13 cellular contexts compared by ENCODE assay signal in the genomic region with DNA sequence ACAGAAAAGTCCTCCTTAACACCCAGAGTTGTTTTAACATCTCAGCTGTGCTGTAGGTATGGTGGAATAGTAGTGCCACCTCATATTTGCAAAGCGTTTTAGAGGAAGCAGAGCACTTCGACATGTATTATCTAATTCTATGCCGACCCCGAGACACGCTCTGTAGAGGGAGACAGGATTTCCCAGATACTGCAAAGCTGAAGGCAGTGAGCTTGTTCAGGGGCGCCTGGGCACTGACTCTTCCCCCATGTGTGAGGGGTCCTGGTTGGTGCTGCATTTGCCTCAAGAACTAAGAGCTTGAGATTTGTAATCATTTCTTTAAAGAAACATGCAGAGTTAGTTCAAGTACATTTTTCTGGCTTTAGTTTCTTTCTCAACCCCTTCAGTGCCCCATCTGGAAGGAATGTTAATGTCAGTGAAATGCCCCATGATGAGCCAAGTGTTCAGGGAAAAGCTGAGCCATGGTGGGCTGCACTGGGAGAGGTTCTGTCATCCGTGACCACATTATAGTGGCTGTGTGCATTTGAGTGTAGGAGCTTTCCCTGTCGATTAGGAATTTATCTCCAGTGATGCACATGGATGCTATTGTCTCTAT.
A peak's percentile ranks its signal among the peaks of the same experiment; 100 is the strongest.
DNase-seq lines count a peak whose midpoint lies in the region; TF ChIP-seq lines count a peak whose summit lies in the region.
"Had no signal": no experiment of that assay in that cellular context is flagged by ENCODE, and none has a peak within 500 bp of the region (broad histone marks: within the 10 kb centered on the region; RNA-seq: fewer than 3 reads in every experiment).

No MANE protein-coding gene starts in this region.

- TF ChIP-seq CTCF in fibroblast of lung (conservative IDR thresholded peaks at IDR 0.05 in 1 of 2, IDR thresholded peaks at IDR 0.05 in 1 of 2; ENCODE audit: low read depth in 1 of 2, low read length in 2 of 2) (peak; percentile 24 to 30), nephron progenitor cell (IDR thresholded peaks at IDR 0.05) (peak; percentile 11)

- H3K9ac ChIP-seq in fibroblast of lung (ENCODE audit: insufficient read depth, low read length): no peak overlapping the region

- H3K4me3 Mint-ChIP-seq in nephron progenitor cell: no peak overlapping the region
- H3K4me3 Mint-ChIP-seq: dendritic cell treated with granulocyte-macrophage colony-stimulating factor and Interleukin-4, amounts not matched to agents 40 ng/mL and 50 ng/mL, for 4 days had no signal

- peaks cover 11% of the 10 kb centered on the region for H3K9me3 Mint-ChIP-seq in nephron progenitor cell
- H3K9me3 Mint-ChIP-seq: dendritic cell treated with granulocyte-macrophage colony-stimulating factor and Interleukin-4, amounts not matched to agents 40 ng/mL and 50 ng/mL, for 4 days had no signal

- H3K27me3 Mint-ChIP-seq in nephron progenitor cell (ENCODE audit: low read depth, poor library complexity): peaks cover 5% of the 10 kb centered on the region
- H3K27me3 Mint-ChIP-seq: dendritic cell treated with granulocyte-macrophage colony-stimulating factor and Interleukin-4, amounts not matched to agents 40 ng/mL and 50 ng/mL, for 4 days had no signal

- no peaks in the 10 kb centered on the region for H4K20me1 ChIP-seq in fibroblast of lung (ENCODE audit: control insufficient read depth, extremely low read depth, insufficient read depth, low read length)

- no peaks in the 10 kb centered on the region for H3K36me3 ChIP-seq in fibroblast of lung (ENCODE audit: control insufficient read depth, insufficient read depth, low read length)
- H3K36me3 ChIP-seq: sigmoid colon had no signal

- H3K4me3 ChIP-seq in fibroblast of lung (replicated peaks in 1 of 4; ENCODE audit: control extremely low read depth in 1 of 4, insufficient read depth in 1 of 4, low read depth in 3 of 4, low read length in 4 of 4): no peak overlapping the region
- H3K4me3 ChIP-seq: sigmoid colon had no signal

- H3K9me3 ChIP-seq in fibroblast of lung (ENCODE audit: control insufficient read depth, insufficient read depth, low read depth, low read length): no peaks in the 10 kb centered on the region
- H3K9me3 ChIP-seq: sigmoid colon had no signal

- no peaks in the 10 kb centered on the region for H3K27me3 ChIP-seq in fibroblast of lung (ENCODE audit: control insufficient read depth, insufficient read depth, low read length)
- H3K27me3 ChIP-seq: sigmoid colon had no signal

- H3K4me2 ChIP-seq in fibroblast of lung (ENCODE audit: extremely low read depth, insufficient read depth, low read length): no peak overlapping the region

- no peaks in the 10 kb centered on the region for H3K79me2 ChIP-seq in fibroblast of lung (ENCODE audit: control insufficient read depth, insufficient read depth, low read length)

- peaks cover 11% of the 10 kb centered on the region for H3K4me1 Mint-ChIP-seq in nephron progenitor cell

- H2AFZ ChIP-seq in fibroblast of lung (ENCODE audit: low read length): no peak overlapping the region

- DNase-seq in EH (ENCODE audit: low read depth) (peak; percentile 35), RKO (ENCODE audit: low spot score) (peak; percentile 19), fibroblast of lung (ENCODE audit: low read depth in 2 of 2) (peak; percentile 6 to 12), nephron progenitor cell (peak; percentile 30), activated T-cell treated with anti-CD3 and anti-CD28 coated beads for 4 hours (no peak), SIG-M5 (lab: John Stamatoyannopoulos, UW) (no peak), G401 (ENCODE audit: low spot score) (no peak)
- DNase-seq in stimulated activated CD4-positive, alpha-beta T cell treated with anti-CD3 and anti-CD28 coated beads, Interleukin-4, amount 100 ng/mL, for 1 hour: no peak
- DNase-seq: activated effector memory CD4-positive, alpha-beta T cell treated with Interleukin-2 at 50 U/mL for 16 hours; hippocampal formation; Right ventricle myocardium superior; sigmoid colon had no signal

- in situ Hi-C loops in G401 (cut with HindIII; ENCODE audit: low sequenced_read_pairs): no loop called here

- H3K27ac Mint-ChIP-seq in nephron progenitor cell: no peak overlapping the region
- H3K27ac Mint-ChIP-seq: dendritic cell treated with granulocyte-macrophage colony-stimulating factor and Interleukin-4, amounts not matched to agents 40 ng/mL and 50 ng/mL, for 4 days had no signal

- H3K27ac ChIP-seq in fibroblast of lung (ENCODE audit: insufficient read depth, low read length): no peak overlapping the region
- H3K27ac ChIP-seq: sigmoid colon had no signal

- H3K4me1 ChIP-seq in fibroblast of lung (ENCODE audit: control insufficient read depth, extremely low read depth, insufficient read depth, low read length): no peaks in the 10 kb centered on the region
- H3K4me1 ChIP-seq: sigmoid colon had no signal

- no peaks in the 10 kb centered on the region for H3K36me3 Mint-ChIP-seq in nephron progenitor cell (ENCODE audit: low read depth)

Comparison
In these comparisons a context has a peak if more than half of its experiments do, and no peak if none do; other contexts are left out.
1. DNase-seq: peak in EH (single experiment), RKO (single experiment), fibroblast of lung (2 of 2) and nephron progenitor cell (single experiment); none in activated T-cell treated with anti-CD3 and anti-CD28 coated beads for 4 hours (single experiment), SIG-M5 (single experiment), G401 (single experiment) and stimulated activated CD4-positive, alpha-beta T cell treated with anti-CD3 and anti-CD28 coated beads, Interleukin-4, amount 100 ng/mL, for 1 hour (single experiment).